In the genomic region with DNA sequence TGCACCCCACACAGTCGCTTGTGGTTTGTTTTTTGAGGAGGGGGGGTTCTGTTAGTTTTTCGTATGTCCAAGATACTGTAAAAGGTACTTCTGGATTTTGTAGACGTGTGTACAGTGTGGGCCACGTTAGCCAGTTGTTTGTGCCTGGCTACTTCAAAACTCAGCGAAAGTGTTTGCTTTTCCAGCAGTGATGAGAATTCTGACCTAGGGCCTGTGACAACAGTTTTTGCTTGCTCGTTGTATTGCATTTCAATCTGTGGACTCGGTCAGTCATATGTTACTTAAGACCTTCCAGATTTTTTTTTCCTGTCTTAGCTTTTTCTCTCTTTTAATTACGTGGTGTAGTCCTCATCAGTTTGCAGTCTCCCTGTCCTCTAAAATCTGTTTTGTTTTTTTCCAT, we compare ENCODE assay signal across 33 cellular contexts.
"Had no signal": no experiment of that assay in that cellular context is flagged by ENCODE, and none has a peak within 500 bp of the region (broad histone marks: within the 10 kb centered on the region; RNA-seq: fewer than 3 reads in every experiment).

No MANE protein-coding gene starts in this region.

- FAIRE-seq: colon had no signal

- H3K4me3 ChIP-seq: adrenal gland, body of pancreas, esophagus squamous epithelium, gastroesophageal sphincter had no signal

- H3K27me3 ChIP-seq: adrenal gland, body of pancreas, esophagus squamous epithelium, gastroesophageal sphincter had no signal

- H3K27ac Mint-ChIP-seq: activated CD4-positive, alpha-beta memory T cell treated with anti-CD3 and anti-CD28 coated beads for 36 hours; activated CD4-positive, alpha-beta T cell treated with anti-CD3 and anti-CD28 coated beads for 36 hours; activated CD4-positive, alpha-beta T cell treated with anti-CD3 and anti-CD28 coated beads, Interleukin-2, amount 10 ng/mL, durations not matched to agents 24 days and 14 days; activated CD8-positive, alpha-beta memory T cell treated with anti-CD3 and anti-CD28 coated beads, Interleukin-2, amount 10 ng/mL, durations not matched to agents 7 days and 5 days; activated CD8-positive, alpha-beta T cell treated with anti-CD3 and anti-CD28 coated beads, Interleukin-2, amount 10 ng/mL, durations not matched to agents 7 days and 5 days; activated naive CD4-positive, alpha-beta T cell treated with anti-CD3 and anti-CD28 coated beads for 36 hours; activated naive CD4-positive, alpha-beta T cell treated with anti-CD3 and anti-CD28 coated beads, Interleukin-2, amount 50 U/mL, for 24 hours; activated naive CD8-positive, alpha-beta T cell treated with anti-CD3 and anti-CD28 coated beads for 36 hours; activated naive CD8-positive, alpha-beta T cell treated with anti-CD3 and anti-CD28 coated beads, Interleukin-2, amount 50 U/mL, for 24 hours; activated T-helper 1 cell treated with anti-CD3 and anti-CD28 coated beads, Interleukin-12 subunit alpha, Interleukin-12 subunit beta, Interleukin-2, Interleukin-4 antibody, amounts not matched to agents 30 ng/mL and 10 ng/mL and 1 ng/mL, durations not matched to agents 14 hours and 24 hours and 36 hours; activated T-helper 2 cell treated with anti-CD3 and anti-CD28 coated beads, Interferon-gamma antibody, Interleukin-2, Interleukin-4, amounts not matched to agents 10 μg/mL and 5 μg/mL and 100 μg/mL, durations not matched to agents 14 hours and 24 hours and 36 hours had no signal

- H3K36me3 Mint-ChIP-seq: activated CD8-positive, alpha-beta memory T cell treated with anti-CD3 and anti-CD28 coated beads, Interleukin-2, amount 10 ng/mL, durations not matched to agents 7 days and 5 days; activated naive CD4-positive, alpha-beta T cell treated with anti-CD3 and anti-CD28 coated beads, Interleukin-2, amount 50 U/mL, for 24 hours; activated naive CD8-positive, alpha-beta T cell treated with anti-CD3 and anti-CD28 coated beads for 36 hours had no signal

- DNase-seq: activated CD4-positive, alpha-beta memory T cell treated with anti-CD3 and anti-CD28 coated beads for 36 hours; activated CD4-positive, alpha-beta T cell treated with anti-CD3 and anti-CD28 coated beads for 36 hours; activated CD4-positive, alpha-beta T cell treated with anti-CD3 and anti-CD28 coated beads, Interleukin-2, amount 10 ng/mL, durations not matched to agents 24 days and 14 days; activated CD4-positive, CD25-positive, alpha-beta regulatory T cell; activated CD4-positive, CD25-positive, alpha-beta regulatory T cell treated with anti-CD3 and anti-CD28 coated beads, Interleukin-2, amount 50 U/mL, for 72 hours; activated CD8-positive, alpha-beta memory T cell treated with anti-CD3 and anti-CD28 coated beads, Interleukin-2, amount 10 ng/mL, durations not matched to agents 7 days and 5 days; activated CD8-positive, alpha-beta memory T cell treated with anti-CD3 and anti-CD28 coated beads, Interleukin-2, amount 50 U/mL, for 4 hours; activated CD8-positive, alpha-beta T cell treated with anti-CD3 and anti-CD28 coated beads, Interleukin-2, amount 10 ng/mL, durations not matched to agents 7 days and 5 days; activated effector memory CD4-positive, alpha-beta T cell treated with anti-CD3 and anti-CD28 coated beads, Interleukin-2, amount 50 U/mL, for 16 hours; activated naive CD4-positive, alpha-beta T cell treated with anti-CD3 and anti-CD28 coated beads for 36 hours; activated naive CD8-positive, alpha-beta T cell treated with anti-CD3 and anti-CD28 coated beads for 36 hours; activated naive CD8-positive, alpha-beta T cell treated with anti-CD3 and anti-CD28 coated beads, Interleukin-2, amount 50 U/mL, for 24 hours; activated T-cell treated with anti-CD3 and anti-CD28 coated beads, Interleukin-2, amount 50 U/mL, for 1 hour; activated T-cell treated with anti-CD3 and anti-CD28 coated beads, Interleukin-2, amount 50 U/mL, for 48 hours; adrenal gland; amygdala; aorta; body of pancreas; caudate nucleus; cortex of kidney; dermis blood vessel endothelial cell; effector CD4-positive, alpha-beta T cell; effector memory CD8-positive, alpha-beta T cell; erythroblast; esophagus squamous epithelium; foreskin melanocyte; T-helper 1 cell; T-helper 2 cell had no signal

- H3K27me3 Mint-ChIP-seq: activated CD4-positive, alpha-beta memory T cell treated with anti-CD3 and anti-CD28 coated beads for 36 hours; activated CD4-positive, alpha-beta T cell treated with anti-CD3 and anti-CD28 coated beads for 36 hours; activated CD4-positive, alpha-beta T cell treated with anti-CD3 and anti-CD28 coated beads, Interleukin-2, amount 10 ng/mL, durations not matched to agents 24 days and 14 days; activated CD8-positive, alpha-beta memory T cell treated with anti-CD3 and anti-CD28 coated beads, Interleukin-2, amount 10 ng/mL, durations not matched to agents 7 days and 5 days; activated naive CD4-positive, alpha-beta T cell treated with anti-CD3 and anti-CD28 coated beads, Interleukin-2, amount 50 U/mL, for 24 hours; activated naive CD8-positive, alpha-beta T cell treated with anti-CD3 and anti-CD28 coated beads for 36 hours; activated naive CD8-positive, alpha-beta T cell treated with anti-CD3 and anti-CD28 coated beads, Interleukin-2, amount 50 U/mL, for 24 hours; effector memory CD8-positive, alpha-beta T cell had no signal

- H3K4me1 ChIP-seq: adrenal gland, body of pancreas, esophagus squamous epithelium, gastroesophageal sphincter had no signal

- H3K9me3 Mint-ChIP-seq: activated naive CD4-positive, alpha-beta T cell treated with anti-CD3 and anti-CD28 coated beads, Interleukin-2, amount 50 U/mL, for 24 hours; activated naive CD8-positive, alpha-beta T cell treated with anti-CD3 and anti-CD28 coated beads for 36 hours; activated naive CD8-positive, alpha-beta T cell treated with anti-CD3 and anti-CD28 coated beads, Interleukin-2, amount 50 U/mL, for 24 hours; effector memory CD8-positive, alpha-beta T cell had no signal

- ATAC-seq: activated CD4-positive, alpha-beta T cell treated with anti-CD3 and anti-CD28 coated beads for 36 hours; activated CD8-positive, alpha-beta memory T cell treated with anti-CD3 and anti-CD28 coated beads, Interleukin-2, amount 10 ng/mL, durations not matched to agents 7 days and 5 days; activated CD8-positive, alpha-beta T cell treated with anti-CD3 and anti-CD28 coated beads, Interleukin-2, amount 10 ng/mL, durations not matched to agents 7 days and 5 days; activated naive CD8-positive, alpha-beta T cell treated with anti-CD3 and anti-CD28 coated beads, Interleukin-2, amount 50 U/mL, for 24 hours; body of pancreas; effector memory CD8-positive, alpha-beta T cell; gastroesophageal sphincter had no signal

- H3K9me3 ChIP-seq: adrenal gland, body of pancreas, esophagus squamous epithelium, gastroesophageal sphincter had no signal

- H3K27ac ChIP-seq: adrenal gland, body of pancreas, esophagus squamous epithelium, gastroesophageal sphincter had no signal

- H3K4me1 Mint-ChIP-seq: activated naive CD8-positive, alpha-beta T cell treated with anti-CD3 and anti-CD28 coated beads for 36 hours; activated naive CD8-positive, alpha-beta T cell treated with anti-CD3 and anti-CD28 coated beads, Interleukin-2, amount 50 U/mL, for 24 hours had no signal

- H3K4me3 Mint-ChIP-seq: activated CD4-positive, alpha-beta memory T cell treated with anti-CD3 and anti-CD28 coated beads for 36 hours; activated CD4-positive, alpha-beta T cell treated with anti-CD3 and anti-CD28 coated beads for 36 hours; activated CD4-positive, alpha-beta T cell treated with anti-CD3 and anti-CD28 coated beads, Interleukin-2, amount 10 ng/mL, durations not matched to agents 24 days and 14 days; activated CD8-positive, alpha-beta memory T cell treated with anti-CD3 and anti-CD28 coated beads, Interleukin-2, amount 10 ng/mL, durations not matched to agents 7 days and 5 days; activated CD8-positive, alpha-beta T cell treated with anti-CD3 and anti-CD28 coated beads, Interleukin-2, amount 10 ng/mL, durations not matched to agents 7 days and 5 days; activated naive CD4-positive, alpha-beta T cell treated with anti-CD3 and anti-CD28 coated beads for 36 hours; activated naive CD4-positive, alpha-beta T cell treated with anti-CD3 and anti-CD28 coated beads, Interleukin-2, amount 50 U/mL, for 24 hours; activated naive CD8-positive, alpha-beta T cell treated with anti-CD3 and anti-CD28 coated beads for 36 hours; activated naive CD8-positive, alpha-beta T cell treated with anti-CD3 and anti-CD28 coated beads, Interleukin-2, amount 50 U/mL, for 24 hours; activated T-helper 1 cell treated with anti-CD3 and anti-CD28 coated beads, Interleukin-12 subunit alpha, Interleukin-12 subunit beta, Interleukin-2, Interleukin-4 antibody, amounts not matched to agents 30 ng/mL and 10 ng/mL and 1 ng/mL, durations not matched to agents 14 hours and 24 hours and 36 hours; effector memory CD8-positive, alpha-beta T cell had no signal
